In the genomic region with DNA sequence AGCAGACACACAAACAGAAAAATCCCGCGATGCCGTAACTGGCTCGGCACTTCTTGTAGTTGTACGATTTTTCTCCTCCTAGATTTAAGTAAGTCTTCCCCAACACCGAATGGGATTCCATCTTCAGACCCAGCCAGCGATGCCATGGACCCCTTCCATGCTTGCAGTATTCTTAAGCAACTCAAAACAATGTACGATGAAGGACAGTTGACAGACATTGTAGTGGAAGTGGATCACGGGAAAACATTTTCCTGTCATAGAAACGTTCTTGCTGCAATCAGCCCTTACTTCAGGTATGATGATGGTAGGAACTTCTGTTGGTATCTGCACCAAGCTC, we compare ENCODE assay signal across 8 cellular contexts. TPM values are rescaled to one million over a fixed set of nuclear protein-coding genes. Genes with fewer than 3 reads are reported as not detected.
DNase-seq lines count a peak whose midpoint lies in the region; TF ChIP-seq lines count a peak whose summit lies in the region.

No MANE protein-coding gene starts in this region.

- DNase-seq in PC-9: no peak
- DNase-seq in epithelial cell of prostate (ENCODE audit: low read depth, low spot score): no peak
- peak; percentile 38 for DNase-seq in pons (ENCODE audit: low spot score)
- DNase-seq in UCSD-AML1 (lab: John Stamatoyannopoulos, UW; ENCODE audit: unreplicated experiment): no peak
- DNase-seq in stimulated activated CD4-positive, alpha-beta T cell treated with anti-CD3 and anti-CD28 coated beads, Interleukin-4, amount 100 ng/mL, for 4 hours: no peak
- no peak for DNase-seq in NCI-H446 treated with DMSO at 0.1 percent for 48 hours (lab: John Stamatoyannopoulos, UW)
- DNase-seq in activated CD4-positive, alpha-beta T cell treated with anti-CD3 and anti-CD28 coated beads, Interleukin-2, amount 50 U/mL, for 1 hour: no peak

- CTCF ChIA-PET in PC-9 (lab: Charles Lee): no interaction called here

- peaks cover 56% of the 10 kb centered on the region for H3K4me1 ChIP-seq in DOHH2 (ENCODE audit: control insufficient read depth, low read length)
- H3K4me1 ChIP-seq in PC-9 (replicated peaks; ENCODE audit: insufficient read depth): no peaks in the 10 kb centered on the region

- H3K36me3 ChIP-seq in DOHH2 (ENCODE audit: control insufficient read depth, low read length): peaks cover 53% of the 10 kb centered on the region
- no peaks in the 10 kb centered on the region for H3K36me3 ChIP-seq in PC-9 (ENCODE audit: low read depth)

- H2AFZ ChIP-seq in PC-9: peak overlapping the region; percentile 88

- H3K27me3 ChIP-seq in DOHH2 (ENCODE audit: control insufficient read depth, low read length): no peaks in the 10 kb centered on the region
- no peaks in the 10 kb centered on the region for H3K27me3 ChIP-seq in PC-9 (ENCODE audit: insufficient read depth, low read depth)

- no TSS peak for BruUV-seq in PC-9 (replicated peaks; lab: Mats Ljungman, UMichigan)

- H3F3A ChIP-seq in DOHH2 (ENCODE audit: control insufficient read depth, insufficient read depth): peaks cover 22% of the 10 kb centered on the region
- H3F3A ChIP-seq in PC-9 (ENCODE audit: insufficient read depth, low read depth): no peaks in the 10 kb centered on the region

- H3K79me2 ChIP-seq in DOHH2 (ENCODE audit: control insufficient read depth, low read length) (peaks cover 62% of the 10 kb centered on the region), PC-9 (ENCODE audit: low read depth) (no peaks in the 10 kb centered on the region)

- H3K4me3 ChIP-seq in DOHH2 (ENCODE audit: low read length): peak overlapping the region; percentile 98
- peak overlapping the region; percentile 68 for H3K4me3 ChIP-seq in PC-9

- no peaks in the 10 kb centered on the region for H3K9me2 ChIP-seq in DOHH2 (replicated peaks; ENCODE audit: control insufficient read depth, low read length)
- H3K9me2 ChIP-seq in PC-9 (ENCODE audit: insufficient read depth): no peaks in the 10 kb centered on the region

- H3K9me3 ChIP-seq in DOHH2 (ENCODE audit: control insufficient read depth, insufficient read depth, low read length) (no peaks in the 10 kb centered on the region), PC-9 (ENCODE audit: insufficient read depth, low read depth) (no peaks in the 10 kb centered on the region)

- H3K27ac ChIP-seq in DOHH2 (ENCODE audit: low read depth, low read length) (peak overlapping the region; percentile 88), PC-9 (no peak overlapping the region), epithelial cell of prostate (peak overlapping the region; percentile 36)

- no peak for TF ChIP-seq CTCF in DOHH2 (IDR thresholded peaks at IDR 0.05; ENCODE audit: low read depth, low read length, poor library complexity, severe bottlenecking)
- no peak for TF ChIP-seq CTCF in PC-9 (conservative IDR thresholded peaks at IDR 0.05)

- H3K4me2 ChIP-seq in DOHH2 (ENCODE audit: low read length): peak overlapping the region; percentile 95
- H3K4me2 ChIP-seq in PC-9: peak overlapping the region; percentile 88

- intact Hi-C loops in PC-9 (cut with micrococcal nuclease; ENCODE audit: unreplicated experiment): no loop called here

- H4K20me1 ChIP-seq in DOHH2 (ENCODE audit: control insufficient read depth, insufficient read depth, low read depth, low read length): peaks cover 6% of the 10 kb centered on the region; the same call in 1 of the 2 replicates
- no peaks in the 10 kb centered on the region for H4K20me1 ChIP-seq in PC-9 (ENCODE audit: insufficient read depth)

- POLR2A ChIA-PET in PC-9 (lab: Charles Lee; ENCODE audit: unreplicated experiment): no interaction called here

RNA-seq across cellular contexts. Expression of a gene that starts 0.8 kb away (rescaled TPM):
- total RNA-seq in PC-9 (2021): not detected in 2 replicates
